Comparison of ENCODE assay signal across 8 cellular contexts in genomic region chrX:153765138-153766079, GRCh38. TPM values are rescaled to one million over a fixed set of nuclear protein-coding genes. Genes with fewer than 3 reads are reported as not detected.
DNase-seq lines count a peak whose midpoint lies in the region; ATAC-seq and TF ChIP-seq lines count a peak whose summit lies in the region.

No MANE protein-coding gene starts in this region.

- H3K4me3 ChIP-seq in SJCRH30 (peak overlapping the region; percentile 59), fibroblast of lung (replicated peaks in 1 of 4; ENCODE audit: control extremely low read depth in 1 of 4, insufficient read depth in 1 of 4, low read depth in 3 of 4, low read length in 4 of 4) (peak overlapping the region in 1 of 4 experiments; percentile 22)

- peak overlapping the region; percentile 44 for H3K4me2 ChIP-seq in fibroblast of lung (ENCODE audit: extremely low read depth, insufficient read depth, low read length)

- H3K27ac ChIP-seq in SJCRH30 (peak overlapping the region; percentile 53), fibroblast of lung (ENCODE audit: insufficient read depth, low read length) (no peak overlapping the region)

- no peak for TF ChIP-seq CTCF in fibroblast of lung (conservative IDR thresholded peaks at IDR 0.05 in 1 of 2, IDR thresholded peaks at IDR 0.05 in 1 of 2; ENCODE audit: low read depth in 1 of 2, low read length in 2 of 2)

- no peak overlapping the region for H2AFZ ChIP-seq in fibroblast of lung (ENCODE audit: low read length)

- DNase-seq in D341Med (ENCODE audit: low spot score) (peak; percentile 12), SJCRH30 (peak; percentile 37 to 46), fibroblast of lung (ENCODE audit: low read depth in 2 of 2) (peak in 1 of 2 donors; percentile 14), posterior vena cava (ENCODE audit: low spot score) (peak; percentile 81), DMS79 (lab: John Stamatoyannopoulos, UW) (no peak)

- H3K27me3 ChIP-seq in SJCRH30 (no peaks in the 10 kb centered on the region), fibroblast of lung (ENCODE audit: control insufficient read depth, insufficient read depth, low read length) (no peaks in the 10 kb centered on the region)

- intact Hi-C loops in posterior vena cava (cut with DNase I): loop anchor here in 1 of 2 donors (2.0 kb wide), 1 partner anchor 187 kb away; no protein-coding TSS in a partner anchor

- ATAC-seq in HG02885 (IDR thresholded peaks at IDR 0.05; ENCODE audit: poor library complexity, unreplicated experiment) (no peak), HG03469 (IDR thresholded peaks at IDR 0.05; ENCODE audit: unreplicated experiment) (no peak), HG03432 (IDR thresholded peaks at IDR 0.05; ENCODE audit: unreplicated experiment) (no peak)

- no peaks in the 10 kb centered on the region for H4K20me1 ChIP-seq in fibroblast of lung (ENCODE audit: control insufficient read depth, extremely low read depth, insufficient read depth, low read length)

- H3K9me3 ChIP-seq in SJCRH30 (replicated peaks) (no peaks in the 10 kb centered on the region), fibroblast of lung (ENCODE audit: control insufficient read depth, insufficient read depth, low read depth, low read length) (no peaks in the 10 kb centered on the region)

- H3K36me3 ChIP-seq in SJCRH30 (no peaks in the 10 kb centered on the region), fibroblast of lung (ENCODE audit: control insufficient read depth, insufficient read depth, low read length) (no peaks in the 10 kb centered on the region)

- H3K4me1 ChIP-seq in SJCRH30 (peaks cover 10% of the 10 kb centered on the region; the same call in 1 of the 2 replicates), fibroblast of lung (ENCODE audit: control insufficient read depth, extremely low read depth, insufficient read depth, low read length) (peaks cover 3% of the 10 kb centered on the region)

- no peaks in the 10 kb centered on the region for H3K79me2 ChIP-seq in fibroblast of lung (ENCODE audit: control insufficient read depth, insufficient read depth, low read length)

- H3K9ac ChIP-seq in fibroblast of lung (ENCODE audit: insufficient read depth, low read length): no peak overlapping the region

RNA-seq across cellular contexts. Expression of gene PLXNB3, which starts 1.4 kb away (rescaled TPM):
- 2.0 and 3.7 TPM in 2 replicates for total RNA-seq in SJCRH30 (2014; rRNA removed; shearing (Covaris generic))
- total RNA-seq in fibroblast of lung (1.0 and 4.3 TPM in 2 replicates), posterior vena cava (10 to 100 TPM; 16.8 to 19.1 TPM)
- polyA plus RNA-seq in fibroblast of lung: 1.6 and 1.9 TPM in 2 replicates
- 2.6 and 3.4 TPM in 2 replicates for polyA plus RNA-seq in fibroblast of lung (2012)
- polyA minus RNA-seq in fibroblast of lung (ENCODE audit: low replicate concordance): 8.6 and 9.2 TPM in 2 replicates

RNA-seq across cellular contexts. Expression of gene SRPK3, which starts 15.4 kb away (rescaled TPM):
- total RNA-seq in SJCRH30 (2014; rRNA removed; shearing (Covaris generic)): 17.9 and 33.6 TPM in 2 replicates
- total RNA-seq in fibroblast of lung (0.51 and 0.83 TPM in 2 replicates), posterior vena cava (1 to 10 TPM; 5.4 to 9.8 TPM)
- polyA plus RNA-seq in fibroblast of lung: 0.15 and 0.40 TPM in 2 replicates
- polyA plus RNA-seq in fibroblast of lung (2012): 0.26 and 0.31 TPM in 2 replicates
- polyA minus RNA-seq in fibroblast of lung (ENCODE audit: low replicate concordance): 4.6 TPM in 1 of 2 replicates, not detected in the other

RNA-seq across cellular contexts. Expression of gene IDH3G, which starts 28.8 kb away (rescaled TPM):
- 34.3 and 35.0 TPM in 2 replicates for total RNA-seq in SJCRH30 (2014; rRNA removed; shearing (Covaris generic))
- total RNA-seq in fibroblast of lung (37.8 and 44.6 TPM in 2 replicates), posterior vena cava (10 to 100 TPM; 43.9 to 44.1 TPM)
- polyA plus RNA-seq in fibroblast of lung: 55.7 and 72.2 TPM in 2 replicates
- polyA plus RNA-seq in fibroblast of lung (2012): 63.3 and 92.4 TPM in 2 replicates
- 157 and 297 TPM in 2 replicates for polyA minus RNA-seq in fibroblast of lung (ENCODE audit: low replicate concordance)

RNA-seq across cellular contexts. Expression of gene SSR4, which starts 29.1 kb away (rescaled TPM):
- total RNA-seq in SJCRH30 (2014; rRNA removed; shearing (Covaris generic)): 131 and 177 TPM in 2 replicates
- total RNA-seq in fibroblast of lung (144 and 147 TPM in 2 replicates), posterior vena cava (100 to 1,000 TPM; 164 to 225 TPM)
- polyA plus RNA-seq in fibroblast of lung: 141 and 182 TPM in 2 replicates
- 270 and 285 TPM in 2 replicates for polyA plus RNA-seq in fibroblast of lung (2012)
- 93.8 and 161 TPM in 2 replicates for polyA minus RNA-seq in fibroblast of lung (ENCODE audit: low replicate concordance)

RNA-seq across cellular contexts. Expression of gene ABCD1, which starts 40.8 kb away (rescaled TPM):
- total RNA-seq in SJCRH30 (2014; rRNA removed; shearing (Covaris generic)): 4.8 and 4.9 TPM in 2 replicates
- total RNA-seq in fibroblast of lung (6.9 and 12.7 TPM in 2 replicates), posterior vena cava (10 to 100 TPM; 14.7 to 22.6 TPM)
- polyA plus RNA-seq in fibroblast of lung: 4.0 and 4.6 TPM in 2 replicates
- 10.7 and 14.4 TPM in 2 replicates for polyA plus RNA-seq in fibroblast of lung (2012)
- polyA minus RNA-seq in fibroblast of lung (ENCODE audit: low replicate concordance): 12.1 and 13.0 TPM in 2 replicates
